Comparison of ENCODE assay signal across 10 cellular contexts in the genomic region with DNA sequence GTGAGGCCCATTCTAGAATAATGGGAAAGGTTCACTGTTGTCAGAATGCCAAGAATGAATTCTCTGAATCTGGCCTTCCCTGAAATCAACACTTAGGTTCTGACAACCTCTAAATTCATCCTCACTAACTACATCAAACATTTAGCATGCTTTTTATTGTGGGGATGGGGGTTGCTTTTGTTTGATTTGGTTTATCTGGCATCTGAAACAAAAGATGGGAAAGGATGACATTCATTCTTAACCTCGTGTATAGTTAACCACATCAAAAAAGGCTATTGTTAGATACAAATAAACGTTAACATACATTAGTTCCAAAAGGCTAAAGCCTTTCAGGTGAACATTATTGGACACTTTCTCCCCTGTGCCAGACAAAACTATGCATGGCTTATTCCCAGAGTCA.
"Had no signal": no experiment of that assay in that cellular context is flagged by ENCODE, and none has a peak within 500 bp of the region (broad histone marks: within the 10 kb centered on the region; RNA-seq: fewer than 3 reads in every experiment).

No MANE protein-coding gene starts in this region.

- ATAC-seq: HCT116 had no signal

- DNase-seq: GM23248, GOT3, H9, HFFc6, IMR-90, KBM-7 had no signal

- H3K27ac ChIP-seq: GM23248, KMS-11 had no signal

- H3K9me3 Mint-ChIP-seq: H9 had no signal

- H2AFZ ChIP-seq: GM23248 had no signal

- H3K27ac Mint-ChIP-seq: H9, HFFc6 had no signal

- H3K9ac ChIP-seq: GM23248, KMS-11 had no signal

- H3K4me3 Mint-ChIP-seq: H9, HFFc6 had no signal

- H3K4me2 ChIP-seq: KMS-11 had no signal

- FAIRE-seq: H54, HTR-8/SVneo had no signal

- H3K4me3 ChIP-seq: GM23248 had no signal
